ENCODE assay signal across 16 cellular contexts in the genomic region with DNA sequence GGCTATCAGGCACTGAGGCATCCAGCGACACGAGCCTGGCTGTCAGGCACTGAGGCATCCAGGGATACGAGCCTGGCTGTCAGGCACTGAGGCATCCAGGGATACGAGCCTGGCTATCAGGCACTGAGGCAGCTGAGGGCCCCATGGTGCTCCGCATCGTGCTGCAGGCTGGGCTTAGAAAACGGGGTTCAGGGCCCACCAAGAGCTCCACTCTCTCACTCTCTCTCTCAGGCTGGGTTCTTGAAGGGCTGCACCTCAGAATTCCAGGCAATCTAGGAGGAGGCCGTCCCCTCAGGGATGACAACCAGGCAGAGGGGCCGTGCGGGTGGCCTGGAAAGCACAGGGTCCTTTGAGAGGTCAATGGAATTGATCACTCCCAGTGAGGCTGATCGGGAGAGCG.
"Had no signal": no experiment of that assay in that cellular context is flagged by ENCODE, and none has a peak within 500 bp of the region (broad histone marks: within the 10 kb centered on the region; RNA-seq: fewer than 3 reads in every experiment).

No MANE protein-coding gene starts in this region.

- H3K4me1 ChIP-seq: ascending aorta, gastrocnemius medialis, lower lobe of right lung, neural progenitor cell, parathyroid adenoma, suprapubic skin had no signal

- H3K36me3 ChIP-seq: ascending aorta, gastrocnemius medialis, lower lobe of right lung, neural progenitor cell, suprapubic skin had no signal

- ATAC-seq: activated CD8-positive, alpha-beta T cell treated with anti-CD3 and anti-CD28 coated beads, Interleukin-2, amount 10 ng/mL, durations not matched to agents 7 days and 5 days; gastrocnemius medialis; lower lobe of right lung; T-cell had no signal

- H3K9me3 ChIP-seq: ascending aorta, gastrocnemius medialis, lower lobe of right lung had no signal

- H3K27ac ChIP-seq: ascending aorta, gastrocnemius medialis, lower lobe of right lung, neural progenitor cell, parathyroid adenoma, SK-N-MC, suprapubic skin had no signal

- H3K27me3 ChIP-seq: ascending aorta, neural progenitor cell had no signal

- H2AFZ ChIP-seq: neural progenitor cell, parathyroid adenoma had no signal

- DNase-seq: activated CD4-positive, alpha-beta T cell treated with anti-CD3 and anti-CD28 coated beads for 4 hours; activated CD8-positive, alpha-beta T cell treated with anti-CD3 and anti-CD28 coated beads, Interleukin-2, amount 10 ng/mL, durations not matched to agents 7 days and 5 days; effector CD4-positive, alpha-beta T cell; gastrocnemius medialis; lower lobe of right lung; midbrain; retina; stimulated activated CD4-positive, alpha-beta T cell treated with anti-CD3 and anti-CD28 coated beads, Interleukin-2, amount 100 ng/mL, for 24 hours; stimulated activated naive CD4-positive, alpha-beta T cell; T-cell; T1000 had no signal

- H3K4me2 ChIP-seq: neural progenitor cell had no signal

- H3K4me3 ChIP-seq: ascending aorta, gastrocnemius medialis, lower lobe of right lung, neural progenitor cell, SK-N-MC, suprapubic skin had no signal

- H3K9ac ChIP-seq: neural progenitor cell, parathyroid adenoma had no signal
